In the genomic region with DNA sequence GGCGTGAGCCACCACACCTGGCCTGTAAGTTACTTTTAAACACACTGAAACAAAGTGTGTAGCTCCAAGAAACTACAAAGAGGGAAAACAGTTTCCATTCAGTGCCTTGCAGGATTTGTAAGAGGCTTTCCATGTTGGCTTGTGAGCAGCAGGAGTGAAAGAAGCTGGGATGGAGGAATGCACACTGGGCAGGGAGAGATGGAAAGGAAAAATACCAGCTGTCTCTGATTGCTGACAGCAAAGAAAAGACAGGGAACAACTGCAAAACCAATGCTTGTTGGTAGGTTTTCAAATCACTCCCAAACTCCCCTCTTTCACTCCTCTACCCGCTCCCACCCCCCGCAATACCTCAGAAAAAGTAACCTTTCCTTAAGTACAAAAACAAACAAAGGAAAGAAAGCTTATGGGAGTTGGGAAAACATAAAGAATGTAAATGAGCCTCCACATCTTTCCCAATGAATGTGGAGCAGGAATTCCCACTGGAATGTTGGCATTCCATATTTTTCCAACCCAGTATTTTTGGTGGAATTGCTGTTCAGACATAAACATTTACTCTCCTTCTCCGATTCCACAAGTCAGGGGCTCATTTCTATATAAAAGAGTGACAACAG, we compare ENCODE assay signal across 21 cellular contexts.
DNase-seq lines count a peak whose midpoint lies in the region; ATAC-seq, FAIRE-seq and TF ChIP-seq lines count a peak whose summit lies in the region.
"Had no signal": no experiment of that assay in that cellular context is flagged by ENCODE, and none has a peak within 500 bp of the region (broad histone marks: within the 10 kb centered on the region; RNA-seq: fewer than 3 reads in every experiment).

No MANE protein-coding gene starts in this region.

- H3K23me2 ChIP-seq in H9 (ENCODE audit: insufficient read length, low read depth, low read length, poor library complexity, severe bottlenecking), result no peaks in the 10 kb centered on the region

- no peak overlapping the region for H3T11ph ChIP-seq in H9 (ENCODE audit: low read length)

- H2AFZ ChIP-seq in H9 (ENCODE audit: low read length) (no peak overlapping the region), astrocyte (ENCODE audit: low read depth, low read length) (no peak overlapping the region), Karpas-422 (ENCODE audit: low read length) (no peak overlapping the region)
- H2AFZ ChIP-seq: parathyroid adenoma had no signal

- H3K9me3 Mint-ChIP-seq in H9, result peaks cover 39 to 40% of the 10 kb centered on the region in 2 experiments
- H3K9me3 Mint-ChIP-seq in astrocyte (ENCODE audit: unreplicated experiment), result peaks cover 27% of the 10 kb centered on the region

- no peak overlapping the region for H3K23ac ChIP-seq in H9 (ENCODE audit: insufficient read length, low read depth, low read length)

- peak overlapping the region in 2 of 3 experiments; percentile 58 to 68; a peak in 3 of 7 replicates for H3K27ac Mint-ChIP-seq in H9
- H3K27ac Mint-ChIP-seq in astrocyte (ENCODE audit: unreplicated experiment), result peak overlapping the region; percentile 76
- H3K27ac Mint-ChIP-seq: activated CD4-positive, alpha-beta T cell treated with anti-CD3 and anti-CD28 coated beads for 36 hours; activated T-helper 17 cell treated with anti-CD3 and anti-CD28 coated beads, Interleukin-2, amount 50 U/mL, for 72 hours; naive B cell had no signal

- H3K27me3 ChIP-seq in H9 (ENCODE audit: insufficient read depth, low read length) (no peaks in the 10 kb centered on the region), astrocyte (ENCODE audit: insufficient read depth, low read length) (no peaks in the 10 kb centered on the region), left lung (no peaks in the 10 kb centered on the region), skeletal muscle satellite cell (ENCODE audit: control insufficient read depth, insufficient read depth, low read length) (no peaks in the 10 kb centered on the region), Karpas-422 (ENCODE audit: low read length) (0 out of 2 replicates have a peak, but pooled peaks cover 3% of the 10 kb centered on the region)
- H3K27me3 ChIP-seq: BLaER1, breast epithelium, MG63, tibial artery had no signal

- DNase-seq in H9 (no peak), astrocyte (ENCODE audit: low read depth) (peak; percentile 50), left lung (no peak), GOT3 (lab: John Stamatoyannopoulos, UW) (no peak), Karpas-422 (no peak)
- DNase-seq: activated CD4-positive, alpha-beta T cell treated with anti-CD3 and anti-CD28 coated beads for 36 hours; dermis blood vessel endothelial cell; lower lobe of right lung; MG63; naive B cell; NCI-H146; stimulated activated naive CD8-positive, alpha-beta T cell treated with anti-CD3 and anti-CD28 coated beads, Interleukin-15, Interleukin-2, amounts not matched to agents 100 U/mL and 50 U/mL, for 24 hours; tibial artery had no signal

- H3K4me3 Mint-ChIP-seq in H9 (no peak overlapping the region), astrocyte (ENCODE audit: unreplicated experiment) (no peak overlapping the region)
- H3K4me3 Mint-ChIP-seq: activated CD4-positive, alpha-beta T cell treated with anti-CD3 and anti-CD28 coated beads for 36 hours; activated T-helper 17 cell treated with anti-CD3 and anti-CD28 coated beads, Interleukin-2, amount 50 U/mL, for 72 hours; naive B cell had no signal

- no peak overlapping the region for H4K5ac ChIP-seq in H9 (ENCODE audit: insufficient read length, low read depth, low read length)

- H4K8ac ChIP-seq in H9 (replicated peaks; ENCODE audit: insufficient read length, low read depth, low read length), result no peak overlapping the region

- no peak overlapping the region for H3K14ac ChIP-seq in H9 (ENCODE audit: insufficient read depth, low read length)

- H3K79me2 ChIP-seq in H9 (ENCODE audit: insufficient read depth, low read length), result no peaks in the 10 kb centered on the region
- H3K79me2 ChIP-seq in astrocyte (ENCODE audit: insufficient read depth, low read length), result no peaks in the 10 kb centered on the region
- no peaks in the 10 kb centered on the region for H3K79me2 ChIP-seq in Karpas-422 (ENCODE audit: low read length)
- H3K79me2 ChIP-seq: parathyroid adenoma had no signal

- intact Hi-C loops in left lung (cut with DNase I), result no loop called here

- no peaks in the 10 kb centered on the region for H4K20me1 ChIP-seq in H9 (ENCODE audit: control insufficient read depth, insufficient read depth, insufficient read length)
- H4K20me1 ChIP-seq in astrocyte (ENCODE audit: insufficient read depth, low read length), result no peaks in the 10 kb centered on the region
- no peaks in the 10 kb centered on the region for H4K20me1 ChIP-seq in Karpas-422 (ENCODE audit: insufficient read depth, low read depth, low read length)
- H4K20me1 ChIP-seq: BLaER1 had no signal

- H3K4ac ChIP-seq in H9 (ENCODE audit: low read depth, low read length), result no peak overlapping the region

- no peak overlapping the region for H3K18ac ChIP-seq in H9 (ENCODE audit: insufficient read length, low read depth, low read length)

- H3K27me3 Mint-ChIP-seq in H9 (ENCODE audit: low read depth) (0 out of 2 replicates have a peak, but pooled peaks cover 1% of the 10 kb centered on the region), astrocyte (ENCODE audit: low read depth, unreplicated experiment) (no peaks in the 10 kb centered on the region)
- H3K27me3 Mint-ChIP-seq: activated T-helper 17 cell treated with anti-CD3 and anti-CD28 coated beads, Interleukin-2, amount 50 U/mL, for 72 hours; naive B cell had no signal

- no peak overlapping the region for H2BK15ac ChIP-seq in H9 (ENCODE audit: low read depth, low read length)

- TF ChIP-seq CTCF in H9 (conservative IDR thresholded peaks at IDR 0.05) (no peak), astrocyte (IDR thresholded peaks at IDR 0.05; ENCODE audit: insufficient read depth, low read depth, low read length) (no peak), left lung (IDR thresholded peaks at IDR 0.05) (no peak)

- FAIRE-seq in astrocyte (lab: Jason Lieb, UNC), result no peak

- H3K4me3 ChIP-seq in astrocyte (ENCODE audit: insufficient read depth, low read depth, low read length), result no peak overlapping the region
- H3K4me3 ChIP-seq in left lung, result no peak overlapping the region
- H3K4me3 ChIP-seq in skeletal muscle satellite cell (ENCODE audit: low read length), result no peak overlapping the region
- no peak overlapping the region for H3K4me3 ChIP-seq in Karpas-422 (ENCODE audit: low read length)
- H3K4me3 ChIP-seq: BLaER1, breast epithelium, HAP-1, lower lobe of right lung, MG63, tibial artery had no signal

- ATAC-seq in left lung (peak; percentile 21), HG02678 (IDR thresholded peaks at IDR 0.05; ENCODE audit: unreplicated experiment) (no peak)
- ATAC-seq: activated CD4-positive, alpha-beta T cell treated with anti-CD3 and anti-CD28 coated beads for 36 hours; activated T-helper 17 cell treated with anti-CD3 and anti-CD28 coated beads, Interleukin-2, amount 50 U/mL, for 72 hours; lower lobe of right lung; Panc1; stimulated activated naive CD8-positive, alpha-beta T cell treated with anti-CD3 and anti-CD28 coated beads, Interleukin-15, Interleukin-2, amounts not matched to agents 100 U/mL and 50 U/mL, for 24 hours had no signal

- WGBS in H9 (ENCODE audit: extremely low coverage, insufficient read length, low lambda C conversion rate), result no CpG with 5 or more reads among the region's 4 CpGs

- no peak overlapping the region for H3K56ac ChIP-seq in H9 (ENCODE audit: insufficient read length, low read depth, low read length)

- H3K9me2 ChIP-seq in Karpas-422 (replicated peaks; ENCODE audit: insufficient read depth, low read length), result no peaks in the 10 kb centered on the region

- no peak overlapping the region for H4K91ac ChIP-seq in H9 (ENCODE audit: insufficient read length, low read depth, low read length)

- H2BK12ac ChIP-seq in H9 (ENCODE audit: insufficient read length, low read depth, low read length), result no peak overlapping the region

- H3K4me1 ChIP-seq in H9 (ENCODE audit: insufficient read depth, low read length), result no peaks in the 10 kb centered on the region
- H3K4me1 ChIP-seq in astrocyte (ENCODE audit: insufficient read depth, low read length), result no peaks in the 10 kb centered on the region
- H3K4me1 ChIP-seq in left lung, result no peaks in the 10 kb centered on the region
- H3K4me1 ChIP-seq in skeletal muscle satellite cell (ENCODE audit: control insufficient read depth, insufficient read depth, low read length), result peaks cover 8% of the 10 kb centered on the region
- H3K4me1 ChIP-seq in Karpas-422 (ENCODE audit: low read length), result no peaks in the 10 kb centered on the region
- H3K4me1 ChIP-seq: BLaER1, breast epithelium, HAP-1, lower lobe of right lung had no signal

- no peak overlapping the region for H2BK120ac ChIP-seq in H9 (ENCODE audit: low read depth, low read length, poor library complexity, severe bottlenecking)

- H3K36me3 Mint-ChIP-seq in H9 (ENCODE audit: insufficient read depth in 1 of 3, low read depth in 3 of 3), result peaks cover 28 to 37% (median 29%) of the 10 kb centered on the region in 3 experiments
- H3K36me3 Mint-ChIP-seq in astrocyte (ENCODE audit: low read depth, unreplicated experiment), result peaks cover 2% of the 10 kb centered on the region

- no peak overlapping the region for H2BK5ac ChIP-seq in H9 (ENCODE audit: insufficient read length, low read length)

- H2BK20ac ChIP-seq in H9 (ENCODE audit: low read depth, low read length, poor library complexity, severe bottlenecking), result no peak overlapping the region

- H3K36me3 ChIP-seq in astrocyte (ENCODE audit: insufficient read depth, low read length) (no peaks in the 10 kb centered on the region), left lung (no peaks in the 10 kb centered on the region), skeletal muscle satellite cell (ENCODE audit: insufficient read depth, low read length) (no peaks in the 10 kb centered on the region), Karpas-422 (ENCODE audit: insufficient read depth, low read length) (no peaks in the 10 kb centered on the region)
- H3K36me3 ChIP-seq: BLaER1, breast epithelium, HAP-1, lower lobe of right lung, MG63, tibial artery had no signal

- no peak overlapping the region for H3K27ac ChIP-seq in H9 (ENCODE audit: insufficient read length, low read depth, low read length)
- H3K27ac ChIP-seq in astrocyte (ENCODE audit: low read depth, low read length), result peak overlapping the region; percentile 33
- peak overlapping the region in 1 of 2 donors; percentile 9 for H3K27ac ChIP-seq in left lung
- H3K27ac ChIP-seq in Karpas-422 (ENCODE audit: low read length), result no peak overlapping the region
- H3K27ac ChIP-seq: BLaER1, breast epithelium, lower lobe of right lung, parathyroid adenoma had no signal

- H3K4me2 ChIP-seq in H9 (ENCODE audit: insufficient read depth, insufficient read length, low read length) (no peak overlapping the region), astrocyte (ENCODE audit: low read length) (peak overlapping the region; percentile 7), skeletal muscle satellite cell (ENCODE audit: low read length) (no peak overlapping the region), Karpas-422 (ENCODE audit: low read depth, low read length, poor library complexity, severe bottlenecking) (no peak overlapping the region)
- H3K4me2 ChIP-seq: BLaER1 had no signal

- H2AK5ac ChIP-seq in H9 (ENCODE audit: insufficient read length, low read length), result no peak overlapping the region

- H3K9me3 ChIP-seq in H9 (ENCODE audit: control insufficient read depth, low read depth, low read length), result peaks cover 12% of the 10 kb centered on the region
- H3K9me3 ChIP-seq in astrocyte (ENCODE audit: insufficient read depth, low read depth, low read length), result peaks cover 9% of the 10 kb centered on the region
- peaks cover 0 to 24% of the 10 kb centered on the region in 2 donors for H3K9me3 ChIP-seq in left lung
- H3K9me3 ChIP-seq in skeletal muscle satellite cell (replicated peaks; ENCODE audit: low read length), result peaks cover 9% of the 10 kb centered on the region
- H3K9me3 ChIP-seq in Karpas-422 (ENCODE audit: low read length), result no peaks in the 10 kb centered on the region; the same call in 1 of the 2 replicates
- H3K9me3 ChIP-seq: HAP-1 had no signal

- H3K79me1 ChIP-seq in H9 (ENCODE audit: insufficient read depth, low read depth, low read length, poor library complexity, severe bottlenecking), result no peaks in the 10 kb centered on the region

- H3K9ac ChIP-seq in H9 (ENCODE audit: extremely low read depth, insufficient read length, low read length) (no peak overlapping the region), astrocyte (ENCODE audit: low read length) (peak overlapping the region; percentile 11), skeletal muscle satellite cell (ENCODE audit: low read depth, low read length) (peak overlapping the region; percentile 38), Karpas-422 (ENCODE audit: low read length) (no peak overlapping the region)
- H3K9ac ChIP-seq: BLaER1, parathyroid adenoma had no signal

- H3K4me1 Mint-ChIP-seq in H9, result peaks cover 8 to 12% of the 10 kb centered on the region in 2 experiments
- peaks cover 9% of the 10 kb centered on the region for H3K4me1 Mint-ChIP-seq in astrocyte (ENCODE audit: low read depth, unreplicated experiment)
- H3K4me1 Mint-ChIP-seq: activated CD4-positive, alpha-beta T cell treated with anti-CD3 and anti-CD28 coated beads for 36 hours; activated T-helper 17 cell treated with anti-CD3 and anti-CD28 coated beads, Interleukin-2, amount 50 U/mL, for 72 hours; naive B cell had no signal

Comparison
In these comparisons a context has a peak if more than half of its experiments do, and no peak if none do; other contexts are left out.
1. H3K9ac ChIP-seq: peak in astrocyte (single experiment) and skeletal muscle satellite cell (single experiment); none in H9 (single experiment) and Karpas-422 (single experiment).